In the genomic region with DNA sequence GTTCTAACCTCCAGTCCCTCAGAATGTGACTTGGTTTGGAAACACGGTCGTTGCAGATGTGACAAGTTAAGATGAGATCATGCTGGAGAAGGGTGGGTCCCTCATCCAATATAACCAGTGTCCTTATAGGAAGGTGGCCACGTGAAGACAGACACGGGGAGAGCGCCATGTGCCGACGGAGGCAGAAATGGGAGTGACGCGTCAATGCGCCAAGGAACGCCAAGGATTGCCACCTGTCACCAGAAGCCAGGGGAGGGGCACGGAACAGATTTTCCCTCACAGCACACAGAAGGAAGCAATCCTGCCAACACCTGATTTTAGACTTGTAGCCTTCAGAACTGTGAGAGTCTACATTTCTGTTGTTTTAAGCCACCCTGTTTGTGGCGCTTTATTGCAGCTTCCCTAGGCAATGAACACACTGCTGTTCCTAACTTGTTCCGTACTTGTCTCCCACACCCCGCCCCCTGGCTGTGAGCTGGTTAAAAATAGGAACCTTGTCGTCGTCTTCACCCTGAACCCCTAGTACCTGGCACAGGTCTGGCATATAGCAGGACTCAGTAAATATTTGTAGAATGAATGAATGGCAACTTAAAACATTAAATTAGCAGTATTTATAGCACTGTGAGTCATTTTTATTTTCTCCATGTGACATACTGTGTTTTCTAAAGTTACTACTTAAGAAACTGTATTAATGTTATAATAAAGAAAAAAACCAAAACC, we compare ENCODE assay signal across 18 cellular contexts. TPM values are rescaled to one million over a fixed set of nuclear protein-coding genes. Genes with fewer than 3 reads are reported as not detected.
A peak's percentile ranks its signal among the peaks of the same experiment; 100 is the strongest.
DNase-seq lines count a peak whose midpoint lies in the region; TF ChIP-seq lines count a peak whose summit lies in the region.
"Had no signal": no experiment of that assay in that cellular context is flagged by ENCODE, and none has a peak within 500 bp of the region (broad histone marks: within the 10 kb centered on the region; RNA-seq: fewer than 3 reads in every experiment).

No MANE protein-coding gene starts in this region.

- no peak overlapping the region for H2BK15ac ChIP-seq in H9 (ENCODE audit: low read depth, low read length)

- H3K4me3 ChIP-seq in breast epithelium, result no peak overlapping the region
- H3K4me3 ChIP-seq: neural progenitor cell, sigmoid colon had no signal

- DNase-seq in H9, result no peak
- DNase-seq in OCI-M1 (lab: John Stamatoyannopoulos, UW), result peak; percentile 11
- peak; percentile 7 for DNase-seq in epidermal melanocyte (ENCODE audit: insufficient read length, low spot score)
- peak; percentile 64 for DNase-seq in putamen (ENCODE audit: low spot score)
- DNase-seq in breast epithelium (ENCODE audit: low spot score in 2 of 2), result no peak
- DNase-seq in HuH-7.5 (ENCODE audit: low spot score), result no peak
- DNase-seq in CD14-positive monocyte (ENCODE audit: low spot score), result no peak
- DNase-seq in stimulated activated CD4-positive, alpha-beta T cell treated with anti-CD3 and anti-CD28 coated beads, Interleukin-1b, Interleukin-23, amount 100 ng/mL, for 48 hours, result no peak
- DNase-seq: activated naive CD4-positive, alpha-beta T cell treated with Interleukin-2 at 50 U/mL for 16 hours; DND-41; effector memory CD8-positive, alpha-beta T cell; mesenchymal stem cell; NCI-H526 treated with DMSO at 0.1 percent for 48 hours; RPMI8226; sigmoid colon; stimulated activated naive CD4-positive, alpha-beta T cell had no signal

- H3K36me3 ChIP-seq in breast epithelium, result no peaks in the 10 kb centered on the region
- H3K36me3 ChIP-seq: neural progenitor cell, sigmoid colon had no signal

- no CpG with 5 or more reads among the region's 17 CpGs for WGBS in H9 (ENCODE audit: extremely low coverage, insufficient read length, low lambda C conversion rate)

- no peak overlapping the region for H2BK20ac ChIP-seq in H9 (ENCODE audit: low read depth, low read length, poor library complexity, severe bottlenecking)

- H2BK5ac ChIP-seq in H9 (ENCODE audit: insufficient read length, low read length), result no peak overlapping the region

- no peak overlapping the region for H3K14ac ChIP-seq in H9 (ENCODE audit: insufficient read depth, low read length)

- H4K20me1 ChIP-seq in H9 (ENCODE audit: control insufficient read depth, insufficient read depth, insufficient read length), result no peaks in the 10 kb centered on the region

- no peaks in the 10 kb centered on the region for H3K79me2 ChIP-seq in H9 (ENCODE audit: insufficient read depth, low read length)

- TF ChIP-seq CTCF in H9 (conservative IDR thresholded peaks at IDR 0.05), result peak; percentile 27
- no peak for TF ChIP-seq CTCF in breast epithelium (IDR thresholded peaks at IDR 0.05)
- TF ChIP-seq CTCF in CD14-positive monocyte (IDR thresholded peaks at IDR 0.05), result no peak

- H3T11ph ChIP-seq in H9 (ENCODE audit: low read length), result no peak overlapping the region

- no peak overlapping the region for H4K91ac ChIP-seq in H9 (ENCODE audit: insufficient read length, low read depth, low read length)

- H3K36me3 Mint-ChIP-seq in H9 (ENCODE audit: insufficient read depth in 1 of 3, low read depth in 3 of 3) (no peaks in the 10 kb centered on the region; a peak in 1 of 7 replicates), CD14-positive monocyte (no peaks in the 10 kb centered on the region)
- H3K36me3 Mint-ChIP-seq: neural progenitor cell had no signal

- H3K9ac ChIP-seq in H9 (ENCODE audit: extremely low read depth, insufficient read length, low read length), result no peak overlapping the region
- H3K9ac ChIP-seq: KMS-11, neural progenitor cell had no signal

- no peak overlapping the region for H2BK12ac ChIP-seq in H9 (ENCODE audit: insufficient read length, low read depth, low read length)

- H2BK120ac ChIP-seq in H9 (ENCODE audit: low read depth, low read length, poor library complexity, severe bottlenecking), result no peak overlapping the region

- no peak overlapping the region for H2AK5ac ChIP-seq in H9 (ENCODE audit: insufficient read length, low read length)

- no peak overlapping the region for H2AFZ ChIP-seq in H9 (ENCODE audit: low read length)
- H2AFZ ChIP-seq: neural progenitor cell had no signal

- H3K4me2 ChIP-seq in H9 (ENCODE audit: insufficient read depth, insufficient read length, low read length), result no peak overlapping the region
- H3K4me2 ChIP-seq: KMS-11, neural progenitor cell had no signal

- no peak overlapping the region for H3K18ac ChIP-seq in H9 (ENCODE audit: insufficient read length, low read depth, low read length)

- H3K27me3 Mint-ChIP-seq in H9 (ENCODE audit: low read depth) (no peaks in the 10 kb centered on the region; the same call in 1 of the 2 replicates), CD14-positive monocyte (ENCODE audit: low read depth in 3 of 3) (peaks cover 6 to 16% (median 11%) of the 10 kb centered on the region in 3 donors)

- H3K4me1 Mint-ChIP-seq in H9 (peaks cover 12 to 22% of the 10 kb centered on the region in 2 experiments), CD14-positive monocyte (no peaks in the 10 kb centered on the region)

- no peak overlapping the region for H4K8ac ChIP-seq in H9 (replicated peaks; ENCODE audit: insufficient read length, low read depth, low read length)

- H3K27ac ChIP-seq in H9 (ENCODE audit: insufficient read length, low read depth, low read length) (no peak overlapping the region), breast epithelium (no peak overlapping the region)
- H3K27ac ChIP-seq: KMS-11, neural progenitor cell, sigmoid colon had no signal

- H3K23ac ChIP-seq in H9 (ENCODE audit: insufficient read length, low read depth, low read length), result no peak overlapping the region

- no peak overlapping the region for H3K4me3 Mint-ChIP-seq in H9
- no peak overlapping the region for H3K4me3 Mint-ChIP-seq in CD14-positive monocyte
- H3K4me3 Mint-ChIP-seq: effector memory CD8-positive, alpha-beta T cell; neural progenitor cell had no signal

- H4K5ac ChIP-seq in H9 (ENCODE audit: insufficient read length, low read depth, low read length), result no peak overlapping the region

- no peaks in the 10 kb centered on the region for H3K9me3 Mint-ChIP-seq in H9
- H3K9me3 Mint-ChIP-seq in CD14-positive monocyte, result peaks cover 0 to 3% (median 0%) of the 10 kb centered on the region in 7 donors
- H3K9me3 Mint-ChIP-seq: effector memory CD8-positive, alpha-beta T cell; neural progenitor cell had no signal

- no peaks in the 10 kb centered on the region for H3K79me1 ChIP-seq in H9 (ENCODE audit: insufficient read depth, low read depth, low read length, poor library complexity, severe bottlenecking)

- no peak for TF ChIP-seq POLR2A in breast epithelium (IDR thresholded peaks at IDR 0.05)

- H3K4ac ChIP-seq in H9 (ENCODE audit: low read depth, low read length), result no peak overlapping the region

- intact Hi-C loops in breast epithelium (cut with DNase I; ENCODE audit: low total_unique reads), result no loop called here
- intact Hi-C loops in CD14-positive monocyte (cut with micrococcal nuclease), result no loop called here

- no peak overlapping the region for H3K27ac Mint-ChIP-seq in H9
- H3K27ac Mint-ChIP-seq in CD14-positive monocyte, result no peak overlapping the region
- H3K27ac Mint-ChIP-seq: effector memory CD8-positive, alpha-beta T cell; neural progenitor cell had no signal

- no peaks in the 10 kb centered on the region for H3K27me3 ChIP-seq in H9 (ENCODE audit: insufficient read depth, low read length)
- peaks cover 0 to 5% of the 10 kb centered on the region in 2 donors for H3K27me3 ChIP-seq in breast epithelium
- H3K27me3 ChIP-seq: neural progenitor cell had no signal

- no peak overlapping the region for H3K56ac ChIP-seq in H9 (ENCODE audit: insufficient read length, low read depth, low read length)

- H3K4me1 ChIP-seq in H9 (ENCODE audit: insufficient read depth, low read length), result peaks cover 5% of the 10 kb centered on the region; the same call in 1 of the 2 replicates
- H3K4me1 ChIP-seq in breast epithelium, result no peaks in the 10 kb centered on the region

- H3K23me2 ChIP-seq in H9 (ENCODE audit: insufficient read length, low read depth, low read length, poor library complexity, severe bottlenecking), result no peaks in the 10 kb centered on the region

- H3K9me3 ChIP-seq in H9 (ENCODE audit: control insufficient read depth, low read depth, low read length) (no peaks in the 10 kb centered on the region), breast epithelium (no peaks in the 10 kb centered on the region)
- H3K9me3 ChIP-seq: sigmoid colon had no signal

RNA-seq across cellular contexts. Expression of gene RIMS3, which starts 14.2 kb away (rescaled TPM):
- 13.7 and 14.2 TPM in 2 replicates for total RNA-seq in H9 (2021)
- total RNA-seq in breast epithelium, result 1 to 10 TPM in 2 of 3 donors, under 1 TPM in 1; 0.64 to 4.4 (median 2.6) TPM
- under 1 TPM; 0.15 to 0.26 TPM for polyA plus RNA-seq in CD14-positive monocyte

RNA-seq across cellular contexts. Expression of gene NFYC, which starts 40.2 kb away (rescaled TPM):
- total RNA-seq in H9 (2021), result 54.1 and 54.7 TPM in 2 replicates
- total RNA-seq in breast epithelium, result 10 to 100 TPM; 42.7 to 69.7 (median 55.7) TPM
- polyA plus RNA-seq in CD14-positive monocyte, result 10 to 100 TPM; 61.2 to 68.2 TPM

Comparison
In these comparisons a context has a peak if more than half of its experiments do, and no peak if none do; other contexts are left out.
1. DNase-seq: peak in OCI-M1 (single experiment), epidermal melanocyte (single experiment) and putamen (single experiment); none in H9 (single experiment), breast epithelium (0 of 2), HuH-7.5 (single experiment), CD14-positive monocyte (single experiment) and stimulated activated CD4-positive, alpha-beta T cell treated with anti-CD3 and anti-CD28 coated beads, Interleukin-1b, Interleukin-23, amount 100 ng/mL, for 48 hours (single experiment).